Comparison of ENCODE assay signal across 29 cellular contexts in genomic region chr1:179941439-179941838, GRCh38.
"Had no signal": no experiment of that assay in that cellular context is flagged by ENCODE, and none has a peak within 500 bp of the region (broad histone marks: within the 10 kb centered on the region; RNA-seq: fewer than 3 reads in every experiment).

No MANE protein-coding gene starts in this region.

- H3K4me3 Mint-ChIP-seq: activated naive CD8-positive, alpha-beta T cell; activated T-cell treated with anti-CD3 and anti-CD28 coated beads, Interleukin-2, amount 50 U/mL, for 4 hours; nephron progenitor cell; stimulated activated naive B cell treated with anti-CD40 and anti-IgM and Interleukin-4, amounts not matched to agents 10 μg/mL and 1 μg/mL and 100 μg/mL, for 72 hours; T-helper 2 cell treated with Interferon-gamma antibody and Interleukin-4, amounts not matched to agents 5 μg/mL and 100 μg/mL, for 36 hours had no signal

- H3K36me3 ChIP-seq: adrenal gland, gastrocnemius medialis, uterus had no signal

- H3K4me1 ChIP-seq: gastrocnemius medialis, testis, uterus had no signal

- H3K27ac ChIP-seq: adrenal gland, gastrocnemius medialis, testis, uterus had no signal

- H3K27me3 Mint-ChIP-seq: stimulated activated naive B cell treated with anti-CD40 and anti-IgM and Interleukin-4, amounts not matched to agents 10 μg/mL and 1 μg/mL and 100 μg/mL, for 72 hours had no signal

- H3K36me3 Mint-ChIP-seq: stimulated activated naive B cell treated with anti-CD40 and anti-IgM and Interleukin-4, amounts not matched to agents 10 μg/mL and 1 μg/mL and 100 μg/mL, for 72 hours had no signal

- ATAC-seq: activated T-cell treated with anti-CD3 and anti-CD28 coated beads, Interleukin-2, amount 50 U/mL, for 4 hours; gastrocnemius medialis; left ventricle myocardium superior; sciatic nerve; stimulated activated naive B cell treated with anti-CD40 and anti-IgM and Interleukin-4, amounts not matched to agents 10 μg/mL and 1 μg/mL and 100 μg/mL, for 72 hours had no signal

- H3K27ac Mint-ChIP-seq: activated naive CD8-positive, alpha-beta T cell; activated T-helper 2 cell treated with anti-CD3 and anti-CD28 coated beads, Interferon-gamma antibody, Interleukin-2, Interleukin-4, amounts not matched to agents 10 μg/mL and 5 μg/mL and 100 μg/mL, durations not matched to agents 14 hours and 24 hours and 36 hours; nephron progenitor cell; stimulated activated naive B cell treated with anti-CD40 and anti-IgM and Interleukin-4, amounts not matched to agents 10 μg/mL and 1 μg/mL and 100 μg/mL, for 72 hours; T-helper 2 cell treated with Interferon-gamma antibody and Interleukin-4, amounts not matched to agents 5 μg/mL and 100 μg/mL, for 36 hours had no signal

- DNase-seq: activated CD4-positive, alpha-beta T cell treated with anti-CD3 and anti-CD28 coated beads for 1 hour; activated CD4-positive, alpha-beta T cell treated with anti-CD3 and anti-CD28 coated beads, Interleukin-2, amount 50 U/mL, for 4 hours; activated CD8-positive, alpha-beta memory T cell treated with anti-CD3 and anti-CD28 coated beads for 24 hours; activated CD8-positive, alpha-beta memory T cell treated with anti-CD3 and anti-CD28 coated beads, Interleukin-2, amount 50 U/mL, for 4 hours; activated naive CD4-positive, alpha-beta T cell; activated T-cell treated with anti-CD3 and anti-CD28 coated beads, Interleukin-2, amount 50 U/mL, for 4 hours; adrenal gland; central memory CD4-positive, alpha-beta T cell; dermis blood vessel endothelial cell; effector CD8-positive, alpha-beta T cell; erythroblast; gastrocnemius medialis; hypothalamus; left ventricle myocardium superior; mammary epithelial cell; midbrain; nephron progenitor cell; nucleus accumbens; stimulated activated CD4-positive, alpha-beta T cell treated with anti-CD3 and anti-CD28 coated beads, Interleukin-2, amount 100 ng/mL, for 48 hours; stimulated activated CD8-positive, alpha-beta memory T cell treated with anti-CD3 and anti-CD28 coated beads, Interleukin-4, amount 100 ng/mL, for 48 hours; stimulated activated naive B cell treated with anti-CD40 and anti-IgM and Interleukin-4, amounts not matched to agents 10 μg/mL and 1 μg/mL and 100 μg/mL, for 72 hours; testis; trophoblast cell; uterus had no signal

- H3K4me3 ChIP-seq: adrenal gland, gastrocnemius medialis, smooth muscle cell, testis, uterus had no signal

- H3K4me2 ChIP-seq: smooth muscle cell had no signal

- H3K9me3 ChIP-seq: adrenal gland, gastrocnemius medialis, testis, uterus had no signal

- H3K27me3 ChIP-seq: adrenal gland, gastrocnemius medialis, testis, uterus had no signal

- H3K9me3 Mint-ChIP-seq: activated T-cell treated with anti-CD3 and anti-CD28 coated beads, Interleukin-2, amount 50 U/mL, for 4 hours; activated T-helper 2 cell treated with anti-CD3 and anti-CD28 coated beads, Interferon-gamma antibody, Interleukin-2, Interleukin-4, amounts not matched to agents 10 μg/mL and 5 μg/mL and 100 μg/mL, durations not matched to agents 14 hours and 24 hours and 36 hours; nephron progenitor cell; T-helper 2 cell treated with Interferon-gamma antibody and Interleukin-4, amounts not matched to agents 5 μg/mL and 100 μg/mL, for 36 hours had no signal
